Comparison of ENCODE assay signal across 18 cellular contexts in genomic region chr2:479031-479430, GRCh38.
DNase-seq lines count a peak whose midpoint lies in the region; ATAC-seq, FAIRE-seq and TF ChIP-seq lines count a peak whose summit lies in the region.
"Had no signal": no experiment of that assay in that cellular context is flagged by ENCODE, and none has a peak within 500 bp of the region (broad histone marks: within the 10 kb centered on the region; RNA-seq: fewer than 3 reads in every experiment).

No MANE protein-coding gene starts in this region.

- H3K27ac Mint-ChIP-seq in Caco-2 (ENCODE audit: unreplicated experiment) (no peak overlapping the region), WTC11 (no peak overlapping the region)
- H3K27ac Mint-ChIP-seq in CD8-positive, alpha-beta T cell: no peak overlapping the region
- H3K27ac Mint-ChIP-seq: CD14-positive monocyte had no signal

- ATAC-seq in WTC11 (peak; percentile 65), sciatic nerve (peak; percentile 41), HG03135 (IDR thresholded peaks at IDR 0.05; ENCODE audit: unreplicated experiment) (no peak)
- ATAC-seq in CD8-positive, alpha-beta T cell: no peak
- ATAC-seq: K562, Right ventricle myocardium inferior had no signal

- no peaks in the 10 kb centered on the region for H3K36me3 ChIP-seq in Caco-2 (ENCODE audit: control insufficient read depth, insufficient read depth, low read length)
- H3K36me3 ChIP-seq in CD8-positive, alpha-beta T cell (ENCODE audit: insufficient read depth, low read length): no peaks in the 10 kb centered on the region

- no TSS peak for BruUV-seq in Caco-2 (replicated peaks; lab: Mats Ljungman, UMichigan)

- H3K9me3 Mint-ChIP-seq in Caco-2 (ENCODE audit: unreplicated experiment): no peaks in the 10 kb centered on the region
- H3K9me3 Mint-ChIP-seq in WTC11: peaks cover 17% of the 10 kb centered on the region
- peaks cover 4% of the 10 kb centered on the region for H3K9me3 Mint-ChIP-seq in CD8-positive, alpha-beta T cell

- H3K27ac ChIP-seq in CD8-positive, alpha-beta T cell (ENCODE audit: low read depth, low read length): no peak overlapping the region

- H3K4me3 Mint-ChIP-seq in Caco-2 (ENCODE audit: unreplicated experiment): peak overlapping the region; percentile 36
- no peak overlapping the region for H3K4me3 Mint-ChIP-seq in WTC11
- H3K4me3 Mint-ChIP-seq in CD8-positive, alpha-beta T cell: no peak overlapping the region
- H3K4me3 Mint-ChIP-seq: CD14-positive monocyte had no signal

- H3K9me3 ChIP-seq in Caco-2: no peaks in the 10 kb centered on the region
- no peaks in the 10 kb centered on the region for H3K9me3 ChIP-seq in CD8-positive, alpha-beta T cell (ENCODE audit: low read length)

- no peak for FAIRE-seq in GM19239 (lab: Jason Lieb, UNC)
- FAIRE-seq: A204.1, K562 had no signal

- POLR2A ChIA-PET in Caco-2 (lab: Charles Lee) (no interaction called here), WTC11 (lab: Charles Lee) (interaction anchor here (1.1 to 1.3 kb wide), 2 partner anchors 10 to 27 kb away, joined by 3 read pairs; no protein-coding TSS in a partner anchor)
- POLR2A ChIA-PET in CD8-positive, alpha-beta T cell (lab: Charles Lee): no interaction called here

- DNase-seq in Caco-2: no peak
- peak; percentile 39 for DNase-seq in WTC11 (ENCODE audit: low spot score)
- DNase-seq in kidney tubule cell (ENCODE audit: low spot score): peak; percentile 3
- DNase-seq in sciatic nerve (ENCODE audit: low spot score): no peak
- no peak for DNase-seq in CD8-positive, alpha-beta T cell
- no peak for DNase-seq in NCI-H187 treated with DMSO at 0.1 percent for 48 hours (lab: John Stamatoyannopoulos, UW)
- DNase-seq in GM19239 (ENCODE audit: insufficient read length, low spot score): no peak
- DNase-seq: COR-L47, EL, HCEC 1CT, NCI-H187, NCI-H446, NCI-H69 had no signal

- CTCF ChIA-PET in Caco-2 (lab: Charles Lee) (no interaction called here), WTC11 (lab: Charles Lee) (interaction anchor here (0.6 to 1.6 kb wide), 2 partner anchors 194 to 233 kb away, joined by 3 to 4 read pairs; no protein-coding TSS in a partner anchor)
- CTCF ChIA-PET in CD8-positive, alpha-beta T cell (lab: Charles Lee): no interaction called here

- H3K4me1 Mint-ChIP-seq in Caco-2 (ENCODE audit: low read depth, unreplicated experiment): peaks cover 6% of the 10 kb centered on the region
- H3K4me1 Mint-ChIP-seq in WTC11: peaks cover 11% of the 10 kb centered on the region
- H3K4me1 Mint-ChIP-seq in CD8-positive, alpha-beta T cell (ENCODE audit: low read depth): peaks cover 2% of the 10 kb centered on the region
- H3K4me1 Mint-ChIP-seq: CD14-positive monocyte had no signal

- peaks cover 1% of the 10 kb centered on the region; the same call in 1 of the 2 replicates for H3K27me3 ChIP-seq in Caco-2 (replicated peaks; ENCODE audit: control insufficient read depth, insufficient read depth, low read length)
- no peaks in the 10 kb centered on the region for H3K27me3 ChIP-seq in CD8-positive, alpha-beta T cell (ENCODE audit: insufficient read depth, low read length)

- H3K36me3 Mint-ChIP-seq in Caco-2 (ENCODE audit: insufficient read depth, unreplicated experiment) (no peaks in the 10 kb centered on the region), WTC11 (no peaks in the 10 kb centered on the region; the same call in 1 of the 2 replicates)
- no peaks in the 10 kb centered on the region for H3K36me3 Mint-ChIP-seq in CD8-positive, alpha-beta T cell
- H3K36me3 Mint-ChIP-seq: CD14-positive monocyte had no signal

- no peak overlapping the region for H3K4me3 ChIP-seq in Caco-2 (ENCODE audit: low read depth, low read length)
- H3K4me3 ChIP-seq in CD8-positive, alpha-beta T cell (ENCODE audit: low read depth, low read length): no peak overlapping the region
- H3K4me3 ChIP-seq: K562 had no signal

- intact Hi-C loops in Caco-2 (cut with micrococcal nuclease; ENCODE audit: unreplicated experiment) (no loop called here), sciatic nerve (cut with DNase I) (no loop called here)
- intact Hi-C loops in CD8-positive, alpha-beta T cell (cut with DNase I, micrococcal nuclease): no loop called here

- peaks cover 13% of the 10 kb centered on the region for H3K27me3 Mint-ChIP-seq in Caco-2 (ENCODE audit: insufficient read depth, unreplicated experiment)
- no peaks in the 10 kb centered on the region; the same call in 1 of the 2 replicates for H3K27me3 Mint-ChIP-seq in WTC11 (ENCODE audit: low read depth)
- no peaks in the 10 kb centered on the region for H3K27me3 Mint-ChIP-seq in CD8-positive, alpha-beta T cell (ENCODE audit: low read depth)

- TF ChIP-seq CTCF in Caco-2 (IDR thresholded peaks at IDR 0.05; ENCODE audit: insufficient read depth in 1 of 2, low read depth in 1 of 2, low read length in 1 of 2, severe bottlenecking in 1 of 2, unreplicated experiment in 1 of 2): no peak
- TF ChIP-seq CTCF in WTC11 (IDR thresholded peaks at IDR 0.05): no peak
- TF ChIP-seq CTCF in CD8-positive, alpha-beta T cell (IDR thresholded peaks at IDR 0.05): no peak

- H3K4me1 ChIP-seq in Caco-2: no peaks in the 10 kb centered on the region
- no peaks in the 10 kb centered on the region for H3K4me1 ChIP-seq in CD8-positive, alpha-beta T cell (ENCODE audit: insufficient read depth, low read length)

TF ChIP-seq in WTC11, 78 proteins besides CTCF, POLR2A, EP300 and RAD21 (continues in another document):
- TF ChIP-seq FOXK1 (CRISPR knock-in tag; IDR thresholded peaks at IDR 0.05) (no peak), IRF1 (CRISPR knock-in tag; IDR thresholded peaks at IDR 0.05) (no peak), ZNF219 (CRISPR knock-in tag; IDR thresholded peaks at IDR 0.05; ENCODE audit: borderline replicate concordance) (no peak), MLX (CRISPR knock-in tag; IDR thresholded peaks at IDR 0.05) (no peak), TCF7 (CRISPR knock-in tag; IDR thresholded peaks at IDR 0.05; ENCODE audit: low read depth) (no peak), FOXP1 (CRISPR knock-in tag; IDR thresholded peaks at IDR 0.05; ENCODE audit: borderline replicate concordance) (no peak), USF1 (CRISPR knock-in tag; IDR thresholded peaks at IDR 0.05) (no peak), CBFB (CRISPR knock-in tag; IDR thresholded peaks at IDR 0.05; ENCODE audit: low read depth) (no peak), MAX (CRISPR knock-in tag; IDR thresholded peaks at IDR 0.05) (no peak), ATF3 (CRISPR knock-in tag; conservative IDR thresholded peaks at IDR 0.05) (no peak), NFYB (CRISPR knock-in tag; conservative IDR thresholded peaks at IDR 0.05; ENCODE audit: low read depth) (no peak), ZMAT4 (CRISPR knock-in tag; IDR thresholded peaks at IDR 0.05) (no peak), SMAD4 (CRISPR knock-in tag; IDR thresholded peaks at IDR 0.05) (no peak), HMGXB4 (CRISPR knock-in tag; IDR thresholded peaks at IDR 0.05) (no peak)

Comparison
In these comparisons a context has a peak if more than half of its experiments do, and no peak if none do; other contexts are left out.
1. DNase-seq: peak in WTC11 (single experiment) and kidney tubule cell (single experiment); none in Caco-2 (0 of 2), sciatic nerve (single experiment), CD8-positive, alpha-beta T cell (0 of 7), NCI-H187 treated with DMSO at 0.1 percent for 48 hours (single experiment) and GM19239 (single experiment).
2. ATAC-seq: peak in WTC11 (single experiment) and sciatic nerve (single experiment); none in CD8-positive, alpha-beta T cell (single experiment) and HG03135 (single experiment).